Comparison of ENCODE assay signal across 36 cellular contexts in genomic region chr5:151549713-151550112, GRCh38. TPM values are rescaled to one million over a fixed set of nuclear protein-coding genes. Genes with fewer than 3 reads are reported as not detected.
"Had no signal": no experiment of that assay in that cellular context is flagged by ENCODE, and none has a peak within 500 bp of the region (broad histone marks: within the 10 kb centered on the region; RNA-seq: fewer than 3 reads in every experiment).

No MANE protein-coding gene starts in this region.

- DNase-seq: Karpas-422, Kasumi-1, MG63, MM.1S, MV-4-11, NCI-H1048, NCI-H1092, NCI-H1092 treated with DMSO at 0.1 percent for 48 hours, NCI-H1105, NCI-H1105 treated with DMSO at 0.1 percent for 48 hours, NCI-H1417, NCI-H1417 treated with DMSO at 0.1 percent for 48 hours, NCI-H1436, NCI-H1436 treated with DMSO at 0.1 percent for 48 hours, NCI-H146, NCI-H1694, NCI-H1694 treated with DMSO at 0.1 percent for 48 hours, NCI-H187, NCI-H187 treated with DMSO at 0.1 percent for 48 hours, NCI-H1930, NCI-H2081, NCI-H2081 treated with DMSO at 0.1 percent for 48 hours, NCI-H2107, NCI-H2171, NCI-H2171 treated with DMSO at 0.1 percent for 48 hours, NCI-H2227 treated with DMSO at 0.1 percent for 48 hours, NCI-H226, NCI-H345, NCI-H446, NCI-H446 treated with DMSO at 0.1 percent for 48 hours, NCI-H510A, NCI-H510A treated with DMSO at 0.1 percent for 48 hours, NCI-H524, NCI-H524 treated with DMSO at 0.1 percent for 48 hours had no signal

- H3K4me3 ChIP-seq: MG63 had no signal

- H3K36me3 ChIP-seq: MG63 had no signal

- H3K9me3 ChIP-seq: MG63 had no signal

RNA-seq across cellular contexts. Expression of gene FAT2, which starts 41.4 kb away (rescaled TPM):
- total RNA-seq: LHCN-M2, NCI-H460 had no signal
